ENCODE assay signal across 13 cellular contexts in genomic region chr4:76485450-76485849, GRCh38. TPM values are rescaled to one million over a fixed set of nuclear protein-coding genes. Genes with fewer than 3 reads are reported as not detected.
DNase-seq lines count a peak whose midpoint lies in the region; ATAC-seq and TF ChIP-seq lines count a peak whose summit lies in the region.
"Had no signal": no experiment of that assay in that cellular context is flagged by ENCODE, and none has a peak within 500 bp of the region (broad histone marks: within the 10 kb centered on the region; RNA-seq: fewer than 3 reads in every experiment).

No MANE protein-coding gene starts in this region.

- H2AFZ ChIP-seq in GM23338 (no peak overlapping the region), Loucy (ENCODE audit: low read length) (0 out of 2 replicates have a peak overlapping the region, but pooled peaks have one; percentile 31)

- H3K4me3 Mint-ChIP-seq in GM23338, result 0 out of 3 replicates have a peak overlapping the region, but pooled peaks have one; percentile 5
- no peak overlapping the region for H3K4me3 Mint-ChIP-seq in endodermal cell
- H3K4me3 Mint-ChIP-seq in osteocyte (ENCODE audit: unreplicated experiment), result no peak overlapping the region

- H3K9me3 Mint-ChIP-seq in GM23338 (peaks cover 23% of the 10 kb centered on the region), endodermal cell (peaks cover 27% of the 10 kb centered on the region), osteocyte (ENCODE audit: unreplicated experiment) (peaks cover 19% of the 10 kb centered on the region)

- WGBS in endodermal cell (ENCODE audit: insufficient coverage in 1 of 2, insufficient read length in 1 of 2), 2 experiments, result 46% methylated on average over 3 of the region's 3 CpGs; no CpG with 5 or more reads in 1 of the 2 experiments

- CTCF ChIA-PET in GM10248 (lab: Yijun Ruan, JAX), result interaction anchor here (1.1 to 3.0 kb wide), 3 partner anchors 8 to 39 kb away, joined by 3 to 17 read pairs (median 3); no protein-coding TSS in a partner anchor

- H3K9me3 ChIP-seq in Loucy (ENCODE audit: insufficient read depth, low read depth, low read length) (no peaks in the 10 kb centered on the region), endodermal cell (ENCODE audit: control insufficient read depth, low read length) (no peaks in the 10 kb centered on the region), mucosa of descending colon (no peaks in the 10 kb centered on the region)

- peak overlapping the region; percentile 34 for H3K27ac ChIP-seq in GM23338 (ENCODE audit: low read depth)
- H3K27ac ChIP-seq in endodermal cell (ENCODE audit: low read depth, low read length), result peak overlapping the region; percentile 19
- H3K27ac ChIP-seq: BLaER1 treated with 17β-estradiol and CSF1 and Interleukin-3, amounts not matched to agents 10 nM and 100 nM had no signal

- H3K9me2 ChIP-seq in GM23338 (ENCODE audit: insufficient read depth) (no peaks in the 10 kb centered on the region), Loucy (replicated peaks; ENCODE audit: low read depth, low read length) (no peaks in the 10 kb centered on the region)

- intact Hi-C loops in mucosa of descending colon (cut with DNase I, micrococcal nuclease), result no loop called here

- H3F3A ChIP-seq in GM23338 (replicated peaks; ENCODE audit: low read depth) (no peaks in the 10 kb centered on the region), Loucy (ENCODE audit: low read depth) (peaks cover 15% of the 10 kb centered on the region; the same call in 1 of the 2 replicates)

- no peaks in the 10 kb centered on the region for H4K20me1 ChIP-seq in GM23338 (replicated peaks; ENCODE audit: insufficient read depth)
- H4K20me1 ChIP-seq in Loucy (ENCODE audit: insufficient read depth, low read length, poor library complexity, severe bottlenecking), result no peaks in the 10 kb centered on the region
- H4K20me1 ChIP-seq: BLaER1 treated with 17β-estradiol and CSF1 and Interleukin-3, amounts not matched to agents 10 nM and 100 nM had no signal

- DNase-seq in GM23338 (ENCODE audit: low spot score), result peak; percentile 51
- peak; percentile 52 for DNase-seq in endodermal cell
- no peak for DNase-seq in mucosa of descending colon
- DNase-seq in dedifferentiated amniotic fluid mesenchymal stem cell (ENCODE audit: extremely low spot score), result no peak
- DNase-seq in osteocyte (ENCODE audit: extremely low spot score, unreplicated experiment), result no peak
- DNase-seq in GM10248 (ENCODE audit: extremely low spot score), result no peak
- DNase-seq: activated CD8-positive, alpha-beta memory T cell treated with anti-CD3 and anti-CD28 coated beads for 24 hours; activated naive CD4-positive, alpha-beta T cell treated with Interleukin-2 at 50 U/mL for 16 hours; KG1; SHP77 treated with DMSO at 0.1 percent for 48 hours; substantia nigra had no signal

- POLR2A ChIA-PET in GM10248 (lab: Yijun Ruan, JAX), result no interaction called here

- H3K79me2 ChIP-seq in GM23338 (replicated peaks; ENCODE audit: insufficient read depth) (no peaks in the 10 kb centered on the region), Loucy (ENCODE audit: insufficient read depth, low read length) (no peaks in the 10 kb centered on the region)

- H3K36me3 ChIP-seq in GM23338 (ENCODE audit: insufficient read depth) (no peaks in the 10 kb centered on the region), Loucy (ENCODE audit: insufficient read depth, low read length) (no peaks in the 10 kb centered on the region), endodermal cell (ENCODE audit: control insufficient read depth, insufficient read depth, low read length) (no peaks in the 10 kb centered on the region), mucosa of descending colon (ENCODE audit: low read depth) (no peaks in the 10 kb centered on the region)
- H3K36me3 ChIP-seq: BLaER1 treated with 17β-estradiol and CSF1 and Interleukin-3, amounts not matched to agents 10 nM and 100 nM had no signal

- H3K4me1 Mint-ChIP-seq in GM23338, result peaks cover 24% of the 10 kb centered on the region
- H3K4me1 Mint-ChIP-seq in endodermal cell, result peaks cover 12% of the 10 kb centered on the region
- H3K4me1 Mint-ChIP-seq in osteocyte (ENCODE audit: unreplicated experiment), result no peaks in the 10 kb centered on the region

- peaks cover 17% of the 10 kb centered on the region; the same call in 2 of the 3 replicates for H3K36me3 Mint-ChIP-seq in GM23338 (ENCODE audit: low read depth)
- no peaks in the 10 kb centered on the region for H3K36me3 Mint-ChIP-seq in endodermal cell (ENCODE audit: low read depth)
- peaks cover 10% of the 10 kb centered on the region for H3K36me3 Mint-ChIP-seq in osteocyte (ENCODE audit: unreplicated experiment)

- peaks cover 29% of the 10 kb centered on the region for H3K4me1 ChIP-seq in GM23338 (ENCODE audit: insufficient read depth)
- peaks cover 31% of the 10 kb centered on the region for H3K4me1 ChIP-seq in Loucy (ENCODE audit: insufficient read depth, low read length, poor library complexity, severe bottlenecking)
- peaks cover 3% of the 10 kb centered on the region for H3K4me1 ChIP-seq in endodermal cell (ENCODE audit: control insufficient read depth, insufficient read depth, low read length)
- no peaks in the 10 kb centered on the region for H3K4me1 ChIP-seq in mucosa of descending colon (ENCODE audit: low read depth)

- peak overlapping the region; percentile 80 for H3K27ac Mint-ChIP-seq in GM23338
- peak overlapping the region; percentile 62 for H3K27ac Mint-ChIP-seq in endodermal cell
- no peak overlapping the region for H3K27ac Mint-ChIP-seq in osteocyte (ENCODE audit: unreplicated experiment)

- peaks cover 2% of the 10 kb centered on the region for H3K27me3 Mint-ChIP-seq in GM23338 (ENCODE audit: insufficient read depth, low read depth, poor library complexity)
- H3K27me3 Mint-ChIP-seq in endodermal cell (ENCODE audit: insufficient read depth), result no peaks in the 10 kb centered on the region
- H3K27me3 Mint-ChIP-seq in osteocyte (ENCODE audit: unreplicated experiment), result peaks cover 12% of the 10 kb centered on the region

- H3K4me3 ChIP-seq in GM23338 (no peak overlapping the region; the same call in 1 of the 2 replicates), Loucy (ENCODE audit: low read length, poor library complexity, severe bottlenecking) (no peak overlapping the region), endodermal cell (ENCODE audit: low read length) (no peak overlapping the region), mucosa of descending colon (no peak overlapping the region)
- H3K4me3 ChIP-seq: BLaER1 treated with 17β-estradiol and CSF1 and Interleukin-3, amounts not matched to agents 10 nM and 100 nM had no signal

- H3K9ac ChIP-seq in Loucy (ENCODE audit: low read depth, low read length, poor library complexity, severe bottlenecking), result no peak overlapping the region
- H3K9ac ChIP-seq in endodermal cell (ENCODE audit: extremely low read depth, low read length, poor library complexity, severe bottlenecking), result no peak overlapping the region
- H3K9ac ChIP-seq: BLaER1 treated with 17β-estradiol and CSF1 and Interleukin-3, amounts not matched to agents 10 nM and 100 nM had no signal

- H3K4me2 ChIP-seq in GM23338 (peak overlapping the region; percentile 45), Loucy (ENCODE audit: low read depth, low read length, poor library complexity, severe bottlenecking) (no peak overlapping the region)
- H3K4me2 ChIP-seq: BLaER1 treated with 17β-estradiol and CSF1 and Interleukin-3, amounts not matched to agents 10 nM and 100 nM had no signal

- no peaks in the 10 kb centered on the region for H3K27me3 ChIP-seq in GM23338 (ENCODE audit: insufficient read depth)
- no peaks in the 10 kb centered on the region for H3K27me3 ChIP-seq in Loucy (ENCODE audit: insufficient read depth, low read length, poor library complexity, severe bottlenecking)
- H3K27me3 ChIP-seq in endodermal cell (ENCODE audit: control insufficient read depth, insufficient read depth, low read length, poor library complexity, severe bottlenecking), result no peaks in the 10 kb centered on the region
- H3K27me3 ChIP-seq: BLaER1 treated with 17β-estradiol and CSF1 and Interleukin-3, amounts not matched to agents 10 nM and 100 nM had no signal

- TF ChIP-seq CTCF in GM23338 (conservative IDR thresholded peaks at IDR 0.05; ENCODE audit: low read depth in 2 of 2) (no peak), Loucy (conservative IDR thresholded peaks at IDR 0.05; ENCODE audit: low read length) (no peak), endodermal cell (conservative IDR thresholded peaks at IDR 0.05) (no peak), mucosa of descending colon (IDR thresholded peaks at IDR 0.05) (no peak), osteocyte (IDR thresholded peaks at IDR 0.05) (no peak), GM10248 (IDR thresholded peaks at IDR 0.05; ENCODE audit: control extremely low read depth, extremely low read depth, low read depth, missing control alignments) (no peak)

- ATAC-seq in GM23338 (peak; percentile 94), mucosa of descending colon (peak; percentile 96)

TF ChIP-seq in GM23338, 12 proteins besides CTCF, POLR2A, EP300 and RAD21:
- TF ChIP-seq NANOG (IDR thresholded peaks at IDR 0.05; ENCODE audit: borderline replicate concordance), result peak; percentile 66; the same call in 1 of the 2 replicates
- TF ChIP-seq ZNF331 (CRISPR knock-in tag; IDR thresholded peaks at IDR 0.05; ENCODE audit: low read depth), result no peak
TF ChIP-seq in GM23338: peak in this region for 1.

RNA-seq across cellular contexts. Expression of gene SHROOM3, which starts 50.4 kb away (rescaled TPM):
- 59.7 and 73.5 TPM in 2 replicates for total RNA-seq in GM23338 (2014; rRNA removed; shearing (Covaris generic))
- 10.8 and 11.3 TPM in 2 replicates for polyA plus RNA-seq in GM23338 (2016; fragmentation: Nextera tagmentation; extraction: Ambion mirVana)
- total RNA-seq in endodermal cell, result 10 to 100 TPM; 18.1 to 21.8 TPM
- polyA plus RNA-seq in endodermal cell (2013, experiment 1 of 2), result 38.3 TPM
- polyA plus RNA-seq in endodermal cell (2013, experiment 2 of 2), result 34.0 TPM
- 100 to 1,000 TPM; 105 to 263 (median 158) TPM for total RNA-seq in mucosa of descending colon
- total RNA-seq in osteocyte, result 3.8 and 4.8 TPM in 2 replicates

Comparison
In these comparisons a context has a peak if more than half of its experiments do, and no peak if none do; other contexts are left out.
1. DNase-seq: peak in GM23338 (single experiment) and endodermal cell (single experiment); none in mucosa of descending colon (0 of 3), dedifferentiated amniotic fluid mesenchymal stem cell (single experiment), osteocyte (single experiment) and GM10248 (single experiment).